Comparison of ENCODE assay signal across 1 cellular context in the genomic region with DNA sequence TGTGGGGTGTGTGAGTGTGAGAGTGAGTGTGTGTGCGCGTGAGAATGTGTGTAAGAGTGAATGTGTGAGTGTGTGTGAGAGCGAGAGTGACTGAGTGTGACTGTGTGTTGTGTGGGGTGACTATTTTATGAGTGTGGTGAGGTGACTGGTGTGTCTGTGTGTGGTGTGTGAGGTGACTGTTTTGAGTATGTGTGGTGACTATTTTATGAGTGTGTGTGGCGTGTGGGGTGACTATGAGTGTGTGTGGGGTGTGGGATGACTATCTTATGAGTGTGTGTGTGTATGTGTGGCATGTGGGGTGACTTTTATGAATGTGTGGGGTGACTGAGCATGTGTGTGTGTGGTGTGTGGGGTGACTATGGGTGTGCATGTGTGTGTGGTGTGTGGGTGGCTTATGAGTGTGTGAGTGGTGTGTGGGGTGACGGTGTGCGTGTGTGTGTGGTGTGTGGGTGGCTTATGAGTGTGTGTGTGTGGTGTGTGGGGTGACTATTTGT.
TF ChIP-seq lines count a peak whose summit lies in the region.

No MANE protein-coding gene starts in this region.

TF ChIP-seq in GM12878, 131 proteins besides CTCF, POLR2A, EP300 and RAD21 (continued from another document):
- peak; percentile 53; the same call in 1 of the 2 replicates for TF ChIP-seq NFIC (IDR thresholded peaks at IDR 0.05; ENCODE audit: low read depth, low read length)
- TF ChIP-seq BCL3 (IDR thresholded peaks at IDR 0.05; ENCODE audit: borderline replicate concordance, insufficient read depth, low read depth, low read length, poor library complexity, severe bottlenecking): peak; percentile 95
- TF ChIP-seq ZNF592 (IDR thresholded peaks at IDR 0.05): no peak
- 0 out of 2 replicates have a peak, but pooled peaks have one; percentile 28 for TF ChIP-seq MTA3 (IDR thresholded peaks at IDR 0.05; ENCODE audit: borderline replicate concordance, low read length)
- no peak for TF ChIP-seq RAD51 (IDR thresholded peaks at IDR 0.05)
- TF ChIP-seq, protein P1, sequence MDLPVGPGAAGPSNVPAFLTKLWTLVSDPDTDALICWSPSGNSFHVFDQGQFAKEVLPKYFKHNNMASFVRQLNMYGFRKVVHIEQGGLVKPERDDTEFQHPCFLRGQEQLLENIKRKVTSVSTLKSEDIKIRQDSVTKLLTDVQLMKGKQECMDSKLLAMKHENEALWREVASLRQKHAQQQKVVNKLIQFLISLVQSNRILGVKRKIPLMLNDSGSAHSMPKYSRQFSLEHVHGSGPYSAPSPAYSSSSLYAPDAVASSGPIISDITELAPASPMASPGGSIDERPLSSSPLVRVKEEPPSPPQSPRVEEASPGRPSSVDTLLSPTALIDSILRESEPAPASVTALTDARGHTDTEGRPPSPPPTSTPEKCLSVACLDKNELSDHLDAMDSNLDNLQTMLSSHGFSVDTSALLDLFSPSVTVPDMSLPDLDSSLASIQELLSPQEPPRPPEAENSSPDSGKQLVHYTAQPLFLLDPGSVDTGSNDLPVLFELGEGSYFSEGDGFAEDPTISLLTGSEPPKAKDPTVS (IDR thresholded peaks at IDR 0.05; ENCODE audit: low read depth, low read length): no peak
- 0 out of 2 replicates have a peak, but pooled peaks have one; percentile 19 for TF ChIP-seq MTA2 (IDR thresholded peaks at IDR 0.05; ENCODE audit: low read depth)
- TF ChIP-seq, protein P2, sequence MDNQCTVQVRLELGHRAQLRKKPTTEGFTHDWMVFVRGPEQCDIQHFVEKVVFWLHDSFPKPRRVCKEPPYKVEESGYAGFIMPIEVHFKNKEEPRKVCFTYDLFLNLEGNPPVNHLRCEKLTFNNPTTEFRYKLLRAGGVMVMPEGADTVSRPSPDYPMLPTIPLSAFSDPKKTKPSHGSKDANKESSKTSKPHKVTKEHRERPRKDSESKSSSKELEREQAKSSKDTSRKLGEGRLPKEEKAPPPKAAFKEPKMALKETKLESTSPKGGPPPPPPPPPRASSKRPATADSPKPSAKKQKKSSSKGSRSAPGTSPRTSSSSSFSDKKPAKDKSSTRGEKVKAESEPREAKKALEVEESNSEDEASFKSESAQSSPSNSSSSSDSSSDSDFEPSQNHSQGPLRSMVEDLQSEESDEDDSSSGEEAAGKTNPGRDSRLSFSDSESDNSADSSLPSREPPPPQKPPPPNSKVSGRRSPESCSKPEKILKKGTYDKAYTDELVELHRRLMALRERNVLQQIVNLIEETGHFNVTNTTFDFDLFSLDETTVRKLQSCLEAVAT (IDR thresholded peaks at IDR 0.05): peak; percentile 37; the same call in 1 of the 2 replicates
- TF ChIP-seq LARP7 (IDR thresholded peaks at IDR 0.05): no peak
- TF ChIP-seq IRF4 (IDR thresholded peaks at IDR 0.05; ENCODE audit: low read depth, low read length): 0 out of 2 replicates have a peak, but pooled peaks have one; percentile 33
- peak; percentile 54 for TF ChIP-seq PBX3 (IDR thresholded peaks at IDR 0.05; ENCODE audit: insufficient replicate concordance, low read depth, low read length)
- TF ChIP-seq RUNX3 (IDR thresholded peaks at IDR 0.05; ENCODE audit: low read length): peak; percentile 77
- no peak for TF ChIP-seq HDAC6 (IDR thresholded peaks at IDR 0.05; ENCODE audit: unreplicated experiment)
- TF ChIP-seq TCF3 (IDR thresholded peaks at IDR 0.05; ENCODE audit: borderline replicate concordance, insufficient read depth, low read depth, low read length): peak; percentile 37; the same call in 1 of the 2 replicates
- TF ChIP-seq BCL11A (IDR thresholded peaks at IDR 0.05; ENCODE audit: low read depth, low read length): 0 out of 2 replicates have a peak, but pooled peaks have one; percentile 6
- no peak for TF ChIP-seq ZNF274 (IDR thresholded peaks at IDR 0.05; ENCODE audit: insufficient read depth, insufficient read length)
- no peak for TF ChIP-seq MYB (IDR thresholded peaks at IDR 0.05; ENCODE audit: borderline replicate concordance, low read depth, low read length)
- peak; percentile 36; the same call in 1 of the 2 replicates for TF ChIP-seq NBN (IDR thresholded peaks at IDR 0.05)
- peak in 1 of 2 experiments; percentile 30; a peak in 1 of 4 replicates for TF ChIP-seq BHLHE40 (IDR thresholded peaks at IDR 0.05; ENCODE audit: borderline replicate concordance in 1 of 2, low read depth in 2 of 2, low read length in 1 of 2)
- TF ChIP-seq EGR1 (IDR thresholded peaks at IDR 0.05; ENCODE audit: borderline replicate concordance in 1 of 2, low read depth in 2 of 2, low read length in 2 of 2): peak in 1 of 2 experiments; percentile 35; a peak in 1 of 3 replicates
TF ChIP-seq in GM12878: peak in this region for 15.
